ENCODE assay signal across 8 cellular contexts in the genomic region with DNA sequence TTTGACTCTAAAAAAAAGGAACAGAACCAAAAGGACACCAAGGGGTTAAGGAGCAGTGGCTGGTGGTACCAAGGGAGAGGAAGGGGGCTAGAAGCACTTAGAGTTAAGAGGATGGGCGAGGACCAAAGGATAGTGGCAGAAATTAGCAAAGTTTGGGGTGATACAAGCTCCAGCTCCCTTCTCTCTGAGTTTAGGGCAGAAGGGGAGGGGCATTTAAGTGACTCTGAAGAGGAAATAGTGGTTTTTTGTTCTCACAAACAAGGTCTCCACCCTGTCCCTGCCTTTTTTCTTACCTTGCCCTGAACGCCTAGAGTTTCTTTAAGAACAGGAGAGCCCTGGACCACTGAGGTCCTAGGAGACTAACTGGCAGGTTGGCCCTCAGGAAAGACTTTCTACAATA. TPM values are rescaled to one million over a fixed set of nuclear protein-coding genes. Genes with fewer than 3 reads are reported as not detected.
DNase-seq lines count a peak whose midpoint lies in the region; ATAC-seq and TF ChIP-seq lines count a peak whose summit lies in the region.

No MANE protein-coding gene starts in this region.

- H3K27me3 Mint-ChIP-seq in stimulated activated naive CD8-positive, alpha-beta T cell treated with anti-CD3 and anti-CD28 coated beads, Interleukin-15, Interleukin-2, amounts not matched to agents 100 ng/mL and 50 ng/mL, for 24 hours = no peaks in the 10 kb centered on the region

- no peak for TF ChIP-seq CTCF in mucosa of descending colon (IDR thresholded peaks at IDR 0.05)
- no peak for TF ChIP-seq CTCF in testis (IDR thresholded peaks at IDR 0.05)

- H3K36me3 Mint-ChIP-seq in stimulated activated naive CD8-positive, alpha-beta T cell treated with anti-CD3 and anti-CD28 coated beads, Interleukin-15, Interleukin-2, amounts not matched to agents 100 ng/mL and 50 ng/mL, for 24 hours (ENCODE audit: low read depth) = peaks cover 81% of the 10 kb centered on the region
- peaks cover 50 to 55% of the 10 kb centered on the region in 2 donors for H3K36me3 Mint-ChIP-seq in activated naive CD4-positive, alpha-beta T cell treated with anti-CD3 and anti-CD28 coated beads, Interleukin-2, amount 50 U/mL, for 72 hours

- H3K4me3 ChIP-seq in mucosa of descending colon (no peak overlapping the region), testis (no peak overlapping the region)

- H3K27me3 ChIP-seq in testis = no peaks in the 10 kb centered on the region

- H3K27ac ChIP-seq in testis = peak overlapping the region in 1 of 2 donors; percentile 5

- H3K4me1 Mint-ChIP-seq in stimulated activated naive CD8-positive, alpha-beta T cell treated with anti-CD3 and anti-CD28 coated beads, Interleukin-15, Interleukin-2, amounts not matched to agents 100 ng/mL and 50 ng/mL, for 24 hours (ENCODE audit: low read depth) = peaks cover 65% of the 10 kb centered on the region

- peak overlapping the region; percentile 97 for H3K27ac Mint-ChIP-seq in stimulated activated naive CD8-positive, alpha-beta T cell treated with anti-CD3 and anti-CD28 coated beads, Interleukin-15, Interleukin-2, amounts not matched to agents 100 ng/mL and 50 ng/mL, for 24 hours
- peak overlapping the region; percentile 98 to 99 for H3K27ac Mint-ChIP-seq in activated naive CD4-positive, alpha-beta T cell treated with anti-CD3 and anti-CD28 coated beads, Interleukin-2, amount 50 U/mL, for 72 hours

- H3K9me3 ChIP-seq in mucosa of descending colon (no peaks in the 10 kb centered on the region), testis (no peaks in the 10 kb centered on the region)

- TF ChIP-seq POLR2A in testis (IDR thresholded peaks at IDR 0.05) = no peak

- no peak for DNase-seq in stimulated activated naive CD8-positive, alpha-beta T cell treated with anti-CD3 and anti-CD28 coated beads, Interleukin-15, Interleukin-2, amounts not matched to agents 100 U/mL and 50 U/mL, for 24 hours
- DNase-seq in activated naive CD4-positive, alpha-beta T cell treated with anti-CD3 and anti-CD28 coated beads, Interleukin-2, amount 50 U/mL, for 72 hours (ENCODE audit: low spot score in 2 of 2) = peak in 1 of 2 donors; percentile 16
- DNase-seq in mucosa of descending colon (peak in 1 of 3 donors; percentile 24), NCI-H2107 treated with DMSO at 0.1 percent for 48 hours (lab: John Stamatoyannopoulos, UW; ENCODE audit: unreplicated experiment) (no peak), GM19240 (ENCODE audit: insufficient read length, low spot score) (no peak), testis (no peak), COR-L47 (lab: John Stamatoyannopoulos, UW) (no peak)

- 43 to 52% methylated on average over 2 of the region's 2 CpGs for WGBS in testis, 2 donors

- peaks cover 33% of the 10 kb centered on the region for H3K4me1 ChIP-seq in mucosa of descending colon (ENCODE audit: low read depth)
- H3K4me1 ChIP-seq in testis = peaks cover 30% of the 10 kb centered on the region

- peak overlapping the region; percentile 98 for H3K4me3 Mint-ChIP-seq in stimulated activated naive CD8-positive, alpha-beta T cell treated with anti-CD3 and anti-CD28 coated beads, Interleukin-15, Interleukin-2, amounts not matched to agents 100 ng/mL and 50 ng/mL, for 24 hours

- intact Hi-C loops in mucosa of descending colon (cut with DNase I, micrococcal nuclease) (loop anchor here in 1 of 2 donors (10.0 kb wide), 1 partner anchor 51 kb away; a partner anchor contains a TSS), testis (cut with DNase I; ENCODE audit: low total_unique reads) (no loop called here)

- no peak for ATAC-seq in stimulated activated naive CD8-positive, alpha-beta T cell treated with anti-CD3 and anti-CD28 coated beads, Interleukin-15, Interleukin-2, amounts not matched to agents 100 U/mL and 50 U/mL, for 24 hours
- no peak for ATAC-seq in activated naive CD4-positive, alpha-beta T cell treated with anti-CD3 and anti-CD28 coated beads, Interleukin-2, amount 50 U/mL, for 72 hours
- ATAC-seq in mucosa of descending colon = peak; percentile 44

- peaks cover 11% of the 10 kb centered on the region for H3K36me3 ChIP-seq in mucosa of descending colon (ENCODE audit: low read depth)
- no peaks in the 10 kb centered on the region for H3K36me3 ChIP-seq in testis (ENCODE audit: low read depth, missing control alignments)

- no peaks in the 10 kb centered on the region for H3K9me3 Mint-ChIP-seq in stimulated activated naive CD8-positive, alpha-beta T cell treated with anti-CD3 and anti-CD28 coated beads, Interleukin-15, Interleukin-2, amounts not matched to agents 100 ng/mL and 50 ng/mL, for 24 hours
- H3K9me3 Mint-ChIP-seq in activated naive CD4-positive, alpha-beta T cell treated with anti-CD3 and anti-CD28 coated beads, Interleukin-2, amount 50 U/mL, for 72 hours = no peaks in the 10 kb centered on the region

RNA-seq across cellular contexts. Expression of a gene that starts 3.3 kb away (rescaled TPM):
- total RNA-seq in activated naive CD4-positive, alpha-beta T cell treated with anti-CD3 and anti-CD28 coated beads, Interleukin-2, amount 50 U/mL, for 72 hours = 100 to 1,000 TPM; 104 to 166 TPM
- 10 to 100 TPM; 69.2 to 78.5 (median 73.5) TPM for total RNA-seq in mucosa of descending colon
- 10 to 100 TPM; 34.8 to 40.5 TPM for total RNA-seq in testis
- polyA plus RNA-seq in testis (ENCODE audit: insufficient read depth, low read depth, low replicate concordance) = 36.9 TPM

RNA-seq across cellular contexts. Expression of a gene that starts 4.0 kb away (rescaled TPM):
- total RNA-seq in activated naive CD4-positive, alpha-beta T cell treated with anti-CD3 and anti-CD28 coated beads, Interleukin-2, amount 50 U/mL, for 72 hours = 1 to 10 TPM; 5.6 TPM
- 1 to 10 TPM in 1 of 3 donors, under 1 TPM in 2; 0.09 to 5.4 (median 0.65) TPM for total RNA-seq in mucosa of descending colon
- total RNA-seq in testis = 1 to 10 TPM; 1.6 to 2.3 TPM
- polyA plus RNA-seq in testis (ENCODE audit: insufficient read depth, low read depth, low replicate concordance) = 3.2 TPM

RNA-seq across cellular contexts. Expression of a gene that starts 8.6 kb away (rescaled TPM):
- 1 to 10 TPM in 1 of 2 donors, under 1 TPM in 1; 0.91 to 1.0 TPM for total RNA-seq in activated naive CD4-positive, alpha-beta T cell treated with anti-CD3 and anti-CD28 coated beads, Interleukin-2, amount 50 U/mL, for 72 hours
- total RNA-seq in mucosa of descending colon = 1 to 10 TPM; 1.3 to 4.0 (median 1.3) TPM
- total RNA-seq in testis = 10 to 100 TPM; 57.3 to 78.4 TPM
- polyA plus RNA-seq in testis (ENCODE audit: insufficient read depth, low read depth, low replicate concordance) = 145 TPM

RNA-seq across cellular contexts. Expression of a gene that starts 14.4 kb away (rescaled TPM):
- 10 to 100 TPM in 1 of 2 donors, 1 to 10 TPM in 1; 5.6 to 14.1 TPM for total RNA-seq in activated naive CD4-positive, alpha-beta T cell treated with anti-CD3 and anti-CD28 coated beads, Interleukin-2, amount 50 U/mL, for 72 hours
- total RNA-seq in mucosa of descending colon = 10 to 100 TPM; 15.1 to 18.7 (median 18.6) TPM
- total RNA-seq in testis = 10 to 100 TPM; 43.1 to 45.3 TPM
- 50.2 TPM for polyA plus RNA-seq in testis (ENCODE audit: insufficient read depth, low read depth, low replicate concordance)

RNA-seq across cellular contexts. Expression of a gene that starts 19.8 kb away (rescaled TPM):
- total RNA-seq in activated naive CD4-positive, alpha-beta T cell treated with anti-CD3 and anti-CD28 coated beads, Interleukin-2, amount 50 U/mL, for 72 hours = 1 to 10 TPM in 1 of 2 donors, under 1 TPM in 1; 0.89 to 3.1 TPM
- total RNA-seq in mucosa of descending colon (1 to 10 TPM in 1 of 3 donors, under 1 TPM in 2; 0.41 to 1.1 (median 0.63) TPM), testis (1 to 10 TPM; 3.6 to 9.3 TPM)
- polyA plus RNA-seq in testis (ENCODE audit: insufficient read depth, low read depth, low replicate concordance) = 5.0 TPM

Comparison
In these comparisons a context has a peak if more than half of its experiments do, and no peak if none do; other contexts are left out.
1. RNA of a gene that starts 8.6 kb away (total RNA-seq): 57.3 to 78.4 TPM in testis; 1.3 to 4.0 TPM in mucosa of descending colon and 0.91 to 1.0 TPM in activated naive CD4-positive, alpha-beta T cell treated with anti-CD3 and anti-CD28 coated beads, Interleukin-2, amount 50 U/mL, for 72 hours; every median in the first group is over 10 times any median in the second.